Comparison of ENCODE assay signal across 23 cellular contexts in genomic region chr11:1003159-1003558, GRCh38. TPM values are rescaled to one million over a fixed set of nuclear protein-coding genes. Genes with fewer than 3 reads are reported as not detected.
DNase-seq lines count a peak whose midpoint lies in the region; ATAC-seq and TF ChIP-seq lines count a peak whose summit lies in the region.
"Had no signal": no experiment of that assay in that cellular context is flagged by ENCODE, and none has a peak within 500 bp of the region (broad histone marks: within the 10 kb centered on the region; RNA-seq: fewer than 3 reads in every experiment).

No MANE protein-coding gene starts in this region.

- H3K36me3 Mint-ChIP-seq in GM23338 (ENCODE audit: low read depth) = peaks cover 50% of the 10 kb centered on the region
- H3K36me3 Mint-ChIP-seq in glutamatergic neuron (ENCODE audit: unreplicated experiment) = peaks cover 5% of the 10 kb centered on the region
- peaks cover 30% of the 10 kb centered on the region for H3K36me3 Mint-ChIP-seq in activated naive CD4-positive, alpha-beta T cell treated with anti-CD3 and anti-CD28 coated beads, Interleukin-2, amount 10 ng/mL, durations not matched to agents 7 days and 5 days

- H3K4me1 Mint-ChIP-seq in GM23338 (no peaks in the 10 kb centered on the region; the same call in 2 of the 3 replicates), glutamatergic neuron (ENCODE audit: low read depth, unreplicated experiment) (peaks cover 38% of the 10 kb centered on the region)
- H3K4me1 Mint-ChIP-seq in activated naive CD4-positive, alpha-beta T cell treated with anti-CD3 and anti-CD28 coated beads, Interleukin-2, amount 10 ng/mL, durations not matched to agents 7 days and 5 days = no peaks in the 10 kb centered on the region

- H3K27me3 ChIP-seq in BLaER1 (no peaks in the 10 kb centered on the region), GM23338 (ENCODE audit: insufficient read depth) (no peaks in the 10 kb centered on the region), ectodermal cell (ENCODE audit: control insufficient read depth, insufficient read depth, low read length, poor library complexity, severe bottlenecking) (no peaks in the 10 kb centered on the region)
- H3K27me3 ChIP-seq: BE2C had no signal

- H3K9me3 Mint-ChIP-seq in GM23338 (no peaks in the 10 kb centered on the region; the same call in 2 of the 3 replicates), glutamatergic neuron (ENCODE audit: unreplicated experiment) (peaks cover 26% of the 10 kb centered on the region)
- no peaks in the 10 kb centered on the region for H3K9me3 Mint-ChIP-seq in activated naive CD4-positive, alpha-beta T cell treated with anti-CD3 and anti-CD28 coated beads, Interleukin-2, amount 10 ng/mL, durations not matched to agents 7 days and 5 days
- H3K9me3 Mint-ChIP-seq: CD4-positive, CD25-positive, alpha-beta regulatory T cell; CD8-positive, alpha-beta T cell had no signal

- CTCF ChIA-PET in activated naive CD4-positive, alpha-beta T cell treated with anti-CD3 and anti-CD28 coated beads, Interleukin-2, amount 10 ng/mL, durations not matched to agents 7 days and 5 days (lab: Charles Lee) = no interaction called here

- H3K4me2 ChIP-seq in BLaER1 (peak overlapping the region; percentile 96), GM23338 (no peak overlapping the region)
- H3K4me2 ChIP-seq: A549 had no signal

- no peaks in the 10 kb centered on the region for H3K9me2 ChIP-seq in GM23338 (ENCODE audit: insufficient read depth)

- H3K4me3 ChIP-seq in BLaER1 (no peak overlapping the region; the same call in 1 of the 2 replicates), GM23338 (no peak overlapping the region), ectodermal cell (ENCODE audit: insufficient read depth, low read depth, low read length) (no peak overlapping the region)
- H3K4me3 ChIP-seq: A549, GM12878 had no signal

- ATAC-seq in GM23338 (no peak), GM19455 (IDR thresholded peaks at IDR 0.05; ENCODE audit: unreplicated experiment) (no peak)
- ATAC-seq: A549; CD8-positive, alpha-beta T cell; GM12878 had no signal

- H3K9me3 ChIP-seq in BLaER1 (no peaks in the 10 kb centered on the region), ectodermal cell (ENCODE audit: control insufficient read depth, low read length) (no peaks in the 10 kb centered on the region)
- H3K9me3 ChIP-seq: A549, BE2C, Caco-2 had no signal

- H3K9ac ChIP-seq in BLaER1 = peak overlapping the region; percentile 60

- H3K36me3 ChIP-seq in BLaER1 = peaks cover 55% of the 10 kb centered on the region
- H3K36me3 ChIP-seq in GM23338 (ENCODE audit: insufficient read depth) = peaks cover 11% of the 10 kb centered on the region; the same call in 1 of the 2 replicates
- peaks cover 27% of the 10 kb centered on the region for H3K36me3 ChIP-seq in ectodermal cell (ENCODE audit: control insufficient read depth, insufficient read depth, low read length)

- WGBS in ectodermal cell, 2 experiments = 91 to 93% methylated on average over 20 of the region's 20 CpGs

- TF ChIP-seq CTCF in GM23338 (conservative IDR thresholded peaks at IDR 0.05; ENCODE audit: low read depth in 2 of 2) (no peak), glutamatergic neuron (IDR thresholded peaks at IDR 0.05; ENCODE audit: partially characterized antibody, unreplicated experiment) (no peak), GM10266 (IDR thresholded peaks at IDR 0.05; ENCODE audit: control insufficient read depth, insufficient read depth, low read depth, missing control alignments) (no peak)

- no peaks in the 10 kb centered on the region for H3F3A ChIP-seq in GM23338 (replicated peaks; ENCODE audit: low read depth)

- H3K27me3 Mint-ChIP-seq in GM23338 (ENCODE audit: insufficient read depth, low read depth, poor library complexity) (peaks cover 5% of the 10 kb centered on the region), glutamatergic neuron (ENCODE audit: unreplicated experiment) (peaks cover 33% of the 10 kb centered on the region)
- H3K27me3 Mint-ChIP-seq in activated naive CD4-positive, alpha-beta T cell treated with anti-CD3 and anti-CD28 coated beads, Interleukin-2, amount 10 ng/mL, durations not matched to agents 7 days and 5 days = no peaks in the 10 kb centered on the region
- H3K27me3 Mint-ChIP-seq: CD4-positive, CD25-positive, alpha-beta regulatory T cell had no signal

- DNase-seq in GM23338 (ENCODE audit: low spot score) (no peak), glutamatergic neuron (no peak), ureter (ENCODE audit: low spot score) (no peak), GM10266 (ENCODE audit: extremely low spot score) (no peak)
- DNase-seq in activated naive CD4-positive, alpha-beta T cell treated with anti-CD3 and anti-CD28 coated beads, Interleukin-2, amount 10 ng/mL, durations not matched to agents 7 days and 5 days = no peak
- DNase-seq: 8988T; ACHN; AML-193; BE2C; Caco-2; CD4-positive, CD25-positive, alpha-beta regulatory T cell; CD8-positive, alpha-beta T cell; DMS153; DND-41; GOT3; H7; HCEC 1CT had no signal

- peaks cover 99% of the 10 kb centered on the region for H3K4me1 ChIP-seq in BLaER1
- no peaks in the 10 kb centered on the region for H3K4me1 ChIP-seq in GM23338 (ENCODE audit: insufficient read depth)
- H3K4me1 ChIP-seq in ectodermal cell (ENCODE audit: control insufficient read depth, insufficient read depth, low read length) = no peaks in the 10 kb centered on the region
- H3K4me1 ChIP-seq: A549, Caco-2 had no signal

- no peak overlapping the region for H3K27ac Mint-ChIP-seq in GM23338
- peak overlapping the region; percentile 19 for H3K27ac Mint-ChIP-seq in glutamatergic neuron (ENCODE audit: unreplicated experiment)
- no peak overlapping the region for H3K27ac Mint-ChIP-seq in activated naive CD4-positive, alpha-beta T cell treated with anti-CD3 and anti-CD28 coated beads, Interleukin-2, amount 10 ng/mL, durations not matched to agents 7 days and 5 days
- H3K27ac Mint-ChIP-seq: CD4-positive, CD25-positive, alpha-beta regulatory T cell; CD8-positive, alpha-beta T cell had no signal

- peak overlapping the region; percentile 95 for H3K27ac ChIP-seq in BLaER1
- 0 out of 2 replicates have a peak overlapping the region, but pooled peaks have one; percentile 45 for H3K27ac ChIP-seq in GM23338 (ENCODE audit: low read depth)
- H3K27ac ChIP-seq in ectodermal cell (ENCODE audit: insufficient read depth, low read depth, low read length, poor library complexity, severe bottlenecking) = peak overlapping the region; percentile 33
- H3K27ac ChIP-seq: A549, C4-2B had no signal

- H3K79me2 ChIP-seq in GM23338 (replicated peaks; ENCODE audit: insufficient read depth) = no peaks in the 10 kb centered on the region

- no peaks in the 10 kb centered on the region for H4K20me1 ChIP-seq in BLaER1
- H4K20me1 ChIP-seq in GM23338 (replicated peaks; ENCODE audit: insufficient read depth) = peaks cover 12% of the 10 kb centered on the region

- H3K4me3 Mint-ChIP-seq in GM23338 (no peak overlapping the region), glutamatergic neuron (ENCODE audit: unreplicated experiment) (peak overlapping the region; percentile 42)
- H3K4me3 Mint-ChIP-seq in activated naive CD4-positive, alpha-beta T cell treated with anti-CD3 and anti-CD28 coated beads, Interleukin-2, amount 10 ng/mL, durations not matched to agents 7 days and 5 days = no peak overlapping the region
- H3K4me3 Mint-ChIP-seq: CD4-positive, CD25-positive, alpha-beta regulatory T cell; CD8-positive, alpha-beta T cell had no signal

- no peak overlapping the region for H2AFZ ChIP-seq in GM23338

RNA-seq across cellular contexts. Expression of gene MUC6, which starts 33.4 kb away (rescaled TPM):
- not detected in 2 replicates for total RNA-seq in GM23338 (2014; rRNA removed; shearing (Covaris generic))
- not detected in 2 replicates for polyA plus RNA-seq in GM23338 (2016; fragmentation: Nextera tagmentation; extraction: Ambion mirVana)
- not detected for polyA plus RNA-seq in ectodermal cell (2013, experiment 1 of 4)
- polyA plus RNA-seq in ectodermal cell (2013, experiment 2 of 4) = not detected
- polyA plus RNA-seq in ectodermal cell (2013, experiment 3 of 4) = not detected
- polyA plus RNA-seq in ectodermal cell (2013, experiment 4 of 4) = not detected
- total RNA-seq in glutamatergic neuron (ENCODE audit: unreplicated experiment) = not detected
- total RNA-seq in ureter = not detected
- total RNA-seq: Caco-2; CD4-positive, CD25-positive, alpha-beta regulatory T cell; CD8-positive, alpha-beta T cell; H7 had no signal
- polyA plus RNA-seq: A549 had no signal

Comparison
In these comparisons a context has a peak if more than half of its experiments do, and no peak if none do; other contexts are left out.
1. H3K27ac ChIP-seq: peak in every context shown above with its lines; median percentile 95 in BLaER1; 45 in GM23338; 33 in ectodermal cell.